ENCODE assay signal across 28 cellular contexts in genomic region chr13:112601351-112601750, GRCh38.
"Had no signal": no experiment of that assay in that cellular context is flagged by ENCODE, and none has a peak within 500 bp of the region (broad histone marks: within the 10 kb centered on the region; RNA-seq: fewer than 3 reads in every experiment).

No MANE protein-coding gene starts in this region.

- H3K27me3 ChIP-seq: brain microvascular endothelial cell, esophagus muscularis mucosa, heart right ventricle had no signal

- H3K4me3 ChIP-seq: esophagus muscularis mucosa, gastrocnemius medialis, heart right ventricle had no signal

- H3K4me1 ChIP-seq: foreskin keratinocyte had no signal

- DNase-seq: activated B cell treated with CpG ODN at 0.5 μM for 24 hours; activated CD4-positive, alpha-beta T cell treated with anti-CD3 and anti-CD28 coated beads for 48 hours; activated CD4-positive, alpha-beta T cell treated with anti-CD3 and anti-CD28 coated beads, Interleukin-2, amount 50 U/mL, for 1 hour; activated CD4-positive, alpha-beta T cell treated with anti-CD3 and anti-CD28 coated beads, Interleukin-2, amount 50 U/mL, for 48 hours; activated CD8-positive, alpha-beta memory T cell treated with anti-CD3 and anti-CD28 coated beads for 24 hours; activated CD8-positive, alpha-beta T cell treated with anti-CD3 and anti-CD28 coated beads for 36 hours; activated effector memory CD4-positive, alpha-beta T cell treated with Interleukin-2 at 50 U/mL for 16 hours; activated gamma-delta T cell treated with Interleukin-2 at 50 U/mL for 16 hours; activated naive CD4-positive, alpha-beta T cell treated with anti-CD3 and anti-CD28 coated beads, Interleukin-2, amount 50 U/mL, for 16 hours; activated naive CD4-positive, alpha-beta T cell treated with Interleukin-2 at 50 U/mL for 16 hours; activated T-cell treated with anti-CD3 and anti-CD28 coated beads, Interleukin-2, amount 50 U/mL, for 4 hours; amniotic stem cell; anterior cingulate cortex; brain microvascular endothelial cell; caudate nucleus; cortex of kidney; dermis blood vessel endothelial cell; effector CD4-positive, alpha-beta T cell; effector memory CD8-positive, alpha-beta T cell; erythroblast; foreskin keratinocyte; gastrocnemius medialis; heart right ventricle; T-helper 2 cell had no signal

- H3K36me3 ChIP-seq: brain microvascular endothelial cell, esophagus muscularis mucosa, gastrocnemius medialis, heart right ventricle had no signal

- H3K9me3 ChIP-seq: esophagus muscularis mucosa, gastrocnemius medialis, heart right ventricle had no signal

- H3K27ac ChIP-seq: brain microvascular endothelial cell, esophagus muscularis mucosa, foreskin keratinocyte, gastrocnemius medialis, heart right ventricle, VCaP had no signal

- ATAC-seq: activated CD4-positive, CD25-positive, alpha-beta regulatory T cell treated with anti-CD3 and anti-CD28 coated beads, Interleukin-2, amount 50 U/mL, for 24 hours; activated CD8-positive, alpha-beta T cell treated with anti-CD3 and anti-CD28 coated beads for 36 hours; activated T-cell treated with anti-CD3 and anti-CD28 coated beads, Interleukin-2, amount 50 U/mL, for 4 hours; activated T-helper 17 cell treated with anti-CD3 and anti-CD28 coated beads, Interleukin-2, amount 50 U/mL, for 72 hours; effector memory CD8-positive, alpha-beta T cell; foreskin keratinocyte; gastrocnemius medialis; heart right ventricle had no signal
